ENCODE assay signal across 27 cellular contexts in genomic region chr11:12639388-12639787, GRCh38.
"Had no signal": no experiment of that assay in that cellular context is flagged by ENCODE, and none has a peak within 500 bp of the region (broad histone marks: within the 10 kb centered on the region; RNA-seq: fewer than 3 reads in every experiment).

No MANE protein-coding gene starts in this region.

- H3K27ac Mint-ChIP-seq: dendritic cell treated with granulocyte-macrophage colony-stimulating factor and Interleukin-4, amounts not matched to agents 40 ng/mL and 50 ng/mL, for 4 days; effector memory CD8-positive, alpha-beta T cell; endodermal cell; mesothelial cell of epicardium had no signal

- H3K9me3 Mint-ChIP-seq: dendritic cell treated with granulocyte-macrophage colony-stimulating factor and Interleukin-4, amounts not matched to agents 40 ng/mL and 50 ng/mL, for 4 days; effector memory CD8-positive, alpha-beta T cell had no signal

- H3K4me1 ChIP-seq: colonic mucosa, esophagus squamous epithelium, gastrocnemius medialis, left lung, lower lobe of right lung had no signal

- H3K36me3 ChIP-seq: colonic mucosa, esophagus squamous epithelium, gastrocnemius medialis, heart right ventricle, left lung, lower lobe of right lung had no signal

- H3K36me3 Mint-ChIP-seq: mesothelial cell of epicardium had no signal

- FAIRE-seq: endometrium, islet of Langerhans, keratinocyte had no signal

- H3K27me3 ChIP-seq: colonic mucosa, esophagus squamous epithelium, gastrocnemius medialis, heart right ventricle, left lung had no signal

- H3K9me3 ChIP-seq: colonic mucosa, esophagus squamous epithelium, gastrocnemius medialis, heart right ventricle, left lung, lower lobe of right lung, mucosa of descending colon had no signal

- H3K4me3 ChIP-seq: colonic mucosa, esophagus squamous epithelium, gastrocnemius medialis, heart right ventricle, left lung, lower lobe of right lung, mucosa of descending colon had no signal

- H3K4me3 Mint-ChIP-seq: dendritic cell treated with granulocyte-macrophage colony-stimulating factor and Interleukin-4, amounts not matched to agents 40 ng/mL and 50 ng/mL, for 4 days; effector memory CD8-positive, alpha-beta T cell; endodermal cell; mesothelial cell of epicardium had no signal

- DNase-seq: colonic mucosa; cortex of kidney; effector CD8-positive, alpha-beta T cell; effector memory CD8-positive, alpha-beta T cell; endodermal cell; erythroblast; esophagus squamous epithelium; foreskin fibroblast; foreskin melanocyte; gastrocnemius medialis; glutamatergic neuron; head of caudate nucleus; heart right ventricle; hippocampal formation; left cardiac atrium; left lung; left ventricle myocardium superior; lower lobe of right lung; mesenchymal stem cell; mucosa of descending colon had no signal

- H3K27ac ChIP-seq: colonic mucosa, epithelial cell of prostate, esophagus squamous epithelium, gastrocnemius medialis, heart right ventricle, left lung, lower lobe of right lung had no signal

- ATAC-seq: effector memory CD8-positive, alpha-beta T cell; esophagus mucosa; gastrocnemius medialis; heart right ventricle; left cardiac atrium; left lung; left ventricle myocardium superior; lower lobe of right lung; mucosa of descending colon had no signal
